ENCODE assay signal across 12 cellular contexts in the genomic region with DNA sequence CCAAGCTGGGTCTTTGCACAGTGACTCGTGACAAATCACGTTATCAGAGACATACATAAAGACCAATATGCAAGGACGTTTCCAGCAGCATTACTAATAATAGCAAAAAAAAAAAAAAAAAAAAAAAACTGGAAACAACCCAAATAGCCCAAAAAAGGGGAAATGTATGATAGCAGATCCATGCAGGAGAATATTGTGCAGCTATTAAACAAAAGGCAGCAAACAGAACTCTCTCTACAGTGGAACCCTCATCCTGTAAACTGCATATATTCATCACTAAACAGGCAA. TPM values are rescaled to one million over a fixed set of nuclear protein-coding genes. Genes with fewer than 3 reads are reported as not detected.
DNase-seq lines count a peak whose midpoint lies in the region; ATAC-seq, FAIRE-seq and TF ChIP-seq lines count a peak whose summit lies in the region.
"Had no signal": no experiment of that assay in that cellular context is flagged by ENCODE, and none has a peak within 500 bp of the region (broad histone marks: within the 10 kb centered on the region; RNA-seq: fewer than 3 reads in every experiment).

No MANE protein-coding gene starts in this region.

- TF ChIP-seq EP300 in K562 (IDR thresholded peaks at IDR 0.05; ENCODE audit: low read length) = no peak

- no peaks in the 10 kb centered on the region for H4K20me1 ChIP-seq in K562 (replicated peaks; ENCODE audit: control insufficient read depth, insufficient read depth, low read length)

- no peak for FAIRE-seq in K562 (lab: Jason Lieb, UNC)

- no peak overlapping the region for H3K4ac ChIP-seq in mesendoderm (ENCODE audit: low read depth, low read length)

- no peaks in the 10 kb centered on the region for H3K9me3 Mint-ChIP-seq in activated T-cell treated with anti-CD3 and anti-CD28 coated beads, Interleukin-2, amount 50 U/mL, for 4 hours
- no peaks in the 10 kb centered on the region for H3K9me3 Mint-ChIP-seq in T-cell
- peaks cover 0 to 1% of the 10 kb centered on the region in 2 donors for H3K9me3 Mint-ChIP-seq in stimulated activated naive CD8-positive, alpha-beta T cell treated with anti-CD3 and anti-CD28 coated beads, Interleukin-15, amount 100 ng/mL, for 72 hours

- H4K5ac ChIP-seq in mesendoderm (ENCODE audit: low read length) = no peak overlapping the region

- no peak for TF ChIP-seq CTCF in K562 (IDR thresholded peaks at IDR 0.05 in 2 of 3, conservative IDR thresholded peaks at IDR 0.05 in 1 of 3; ENCODE audit: insufficient read depth in 2 of 3, low read depth in 1 of 3, low read length in 3 of 3)
- TF ChIP-seq CTCF in lower leg skin (IDR thresholded peaks at IDR 0.05) = no peak

- H2BK15ac ChIP-seq in mesendoderm (replicated peaks; ENCODE audit: low read depth) = no peak overlapping the region

- in situ Hi-C loops in K562 (cut with MboI) = no loop called here

- POLR2A ChIA-PET in T-cell (lab: Charles Lee) (interaction anchor here in 1 of 2 donors (0.6 kb wide), 2 partner anchors 39 to 1001 kb away, joined by 3 read pairs; no protein-coding TSS in a partner anchor), K562 (lab: Yijun Ruan, JAX) (interaction anchor here (0.6 to 1.3 kb wide), 6 partner anchors 9 to 76 kb away, joined by 3 to 6 read pairs (median 3); no protein-coding TSS in a partner anchor)

- no peaks in the 10 kb centered on the region for H3K79me1 ChIP-seq in mesendoderm (ENCODE audit: low read length)

- H3K9me3 ChIP-seq in K562 (replicated peaks; ENCODE audit: control insufficient read depth, insufficient read depth, low read depth, low read length) = no peaks in the 10 kb centered on the region
- H3K9me3 ChIP-seq: left lung had no signal

- H3K9ac ChIP-seq in K562 (ENCODE audit: insufficient read depth in 1 of 2, low read depth in 2 of 2, low read length in 2 of 2) = peak overlapping the region; percentile 61 to 66; a peak in 3 of 4 replicates
- H3K9ac ChIP-seq in mesendoderm (ENCODE audit: low read length) = no peak overlapping the region

- WGBS in K562 (ENCODE audit: insufficient coverage, low coverage, missing lambda C conversion rate) = 2% methylated on average over 3 of the region's 3 CpGs
- WGBS in mesendoderm (ENCODE audit: extremely low coverage, insufficient coverage, low lambda C conversion rate) = no CpG with 5 or more reads among the region's 3 CpGs
- WGBS in lower leg skin, 2 donors = 50 to 51% methylated on average over 3 of the region's 3 CpGs

- H3K79me2 ChIP-seq in K562 (ENCODE audit: control insufficient read depth, insufficient read depth, low read length) = no peaks in the 10 kb centered on the region
- no peaks in the 10 kb centered on the region for H3K79me2 ChIP-seq in mesendoderm (ENCODE audit: control insufficient read depth, insufficient read depth, low read length)

- H3K4me3 ChIP-seq in K562 (no peak overlapping the region), mesendoderm (ENCODE audit: low read length) (no peak overlapping the region), lower leg skin (ENCODE audit: low read depth, poor library complexity, severe bottlenecking) (no peak overlapping the region)
- H3K4me3 ChIP-seq: left lung had no signal

- H2AK5ac ChIP-seq in mesendoderm (ENCODE audit: low read length) = no peak overlapping the region

- H2BK120ac ChIP-seq in mesendoderm (ENCODE audit: low read depth, low read length) = no peak overlapping the region

- H3K56ac ChIP-seq in mesendoderm (ENCODE audit: low read length) = no peak overlapping the region

- H3K18ac ChIP-seq in mesendoderm (ENCODE audit: low read length) = no peak overlapping the region

- peaks cover 46% of the 10 kb centered on the region for H3K4me1 Mint-ChIP-seq in activated T-cell treated with anti-CD3 and anti-CD28 coated beads, Interleukin-2, amount 50 U/mL, for 4 hours (ENCODE audit: low read depth)
- H3K4me1 Mint-ChIP-seq in T-cell = peaks cover 12 to 37% (median 23%) of the 10 kb centered on the region in 3 donors
- peaks cover 88% of the 10 kb centered on the region for H3K4me1 Mint-ChIP-seq in stimulated activated naive CD8-positive, alpha-beta T cell treated with anti-CD3 and anti-CD28 coated beads, Interleukin-15, amount 100 ng/mL, for 72 hours

- no peak overlapping the region for H3K23ac ChIP-seq in mesendoderm (ENCODE audit: low read length)

- H3K36me3 ChIP-seq in K562 (ENCODE audit: control insufficient read depth, insufficient read depth, low read length) = no peaks in the 10 kb centered on the region
- no peaks in the 10 kb centered on the region for H3K36me3 ChIP-seq in mesendoderm (ENCODE audit: control insufficient read depth, insufficient read depth, low read length)
- H3K36me3 ChIP-seq: left lung had no signal

- H3K27ac Mint-ChIP-seq in T-cell = peak overlapping the region; percentile 95 to 97
- H3K27ac Mint-ChIP-seq in stimulated activated naive CD8-positive, alpha-beta T cell treated with anti-CD3 and anti-CD28 coated beads, Interleukin-15, amount 100 ng/mL, for 72 hours = peak overlapping the region; percentile 98 to 99

- TF ChIP-seq POLR2A in K562 (conservative IDR thresholded peaks at IDR 0.05) (no peak), lower leg skin (IDR thresholded peaks at IDR 0.05) (no peak)

- no peaks in the 10 kb centered on the region for H3K27me3 Mint-ChIP-seq in activated T-cell treated with anti-CD3 and anti-CD28 coated beads, Interleukin-2, amount 50 U/mL, for 4 hours (ENCODE audit: low read depth)
- no peaks in the 10 kb centered on the region for H3K27me3 Mint-ChIP-seq in T-cell
- no peaks in the 10 kb centered on the region for H3K27me3 Mint-ChIP-seq in stimulated activated naive CD8-positive, alpha-beta T cell treated with anti-CD3 and anti-CD28 coated beads, Interleukin-15, amount 100 ng/mL, for 72 hours

- CTCF ChIA-PET in T-cell (lab: Charles Lee) (interaction anchor here in 1 of 2 donors (0.7 kb wide), 1 partner anchor 289 kb away, joined by 4 read pairs; no protein-coding TSS in a partner anchor), K562 (lab: Yijun Ruan, JAX; ENCODE audit: low intra/inter-chr PET ratio) (interaction anchor here (0.7 kb wide), 1 partner anchor 109 kb away, joined by 3 read pairs; no protein-coding TSS in a partner anchor)

- H3K4me1 ChIP-seq in K562 (replicated peaks in 1 of 2; ENCODE audit: control insufficient read depth in 2 of 2, insufficient read depth in 2 of 2, low read length in 2 of 2) = peaks cover 57 to 58% of the 10 kb centered on the region in 2 experiments
- no peaks in the 10 kb centered on the region for H3K4me1 ChIP-seq in mesendoderm (ENCODE audit: control insufficient read depth, low read depth, low read length)
- H3K4me1 ChIP-seq: left lung had no signal

- H3K27ac ChIP-seq in K562 (ENCODE audit: extremely low read depth, low read depth, low read length) = peak overlapping the region; percentile 67
- H3K27ac ChIP-seq in mesendoderm (ENCODE audit: low read depth, low read length) = no peak overlapping the region
- H3K27ac ChIP-seq: left lung had no signal

- no TSS peak for BruUV-seq in K562 (replicated peaks; lab: Mats Ljungman, UMichigan)

- intact Hi-C loops in K562 (cut with micrococcal nuclease) = no loop called here
- intact Hi-C loops in lower leg skin (cut with DNase I; ENCODE audit: low total_unique reads) = no loop called here

- no peak for TF ChIP-seq RAD21 in K562 (CRISPR knock-in tag; conservative IDR thresholded peaks at IDR 0.05 in 1 of 2, IDR thresholded peaks at IDR 0.05 in 1 of 2)

- H3K9me1 ChIP-seq in K562 (ENCODE audit: control insufficient read depth, insufficient read depth, low read length) = peaks cover 6% of the 10 kb centered on the region

- H2AFZ ChIP-seq in K562 (ENCODE audit: low read depth, low read length) = peak overlapping the region; percentile 99

- peak overlapping the region; percentile 73 for H3K4me3 Mint-ChIP-seq in activated T-cell treated with anti-CD3 and anti-CD28 coated beads, Interleukin-2, amount 50 U/mL, for 4 hours
- peak overlapping the region; percentile 66 to 88 (median 80) for H3K4me3 Mint-ChIP-seq in T-cell
- peak overlapping the region; percentile 90 to 92 for H3K4me3 Mint-ChIP-seq in stimulated activated naive CD8-positive, alpha-beta T cell treated with anti-CD3 and anti-CD28 coated beads, Interleukin-15, amount 100 ng/mL, for 72 hours

- no peak overlapping the region for H2BK5ac ChIP-seq in mesendoderm (ENCODE audit: low read length)

- DNase-seq in activated T-cell treated with anti-CD3 and anti-CD28 coated beads, Interleukin-2, amount 50 U/mL, for 4 hours = no peak
- no peak for DNase-seq in activated T-cell treated with anti-CD3 and anti-CD28 coated beads, Interleukin-2, amount 50 U/mL, for 48 hours
- no peak for DNase-seq in T-cell
- peak in 1 of 4 experiments; percentile 48 for DNase-seq in K562 (ENCODE audit: extremely low read depth in 1 of 4, low spot score in 3 of 4)
- DNase-seq in stimulated activated naive CD8-positive, alpha-beta T cell treated with anti-CD3 and anti-CD28 coated beads, Interleukin-15, amount 100 ng/mL, for 72 hours = no peak
- DNase-seq in mesendoderm = no peak
- no peak for DNase-seq in lower leg skin (ENCODE audit: low spot score in 2 of 2)
- DNase-seq: DMS 273 treated with DMSO at 0.1 percent for 48 hours, NCI-H187 treated with DMSO at 0.1 percent for 48 hours, NCI-H524 treated with DMSO at 0.1 percent for 48 hours had no signal

- no peaks in the 10 kb centered on the region for H3K36me3 Mint-ChIP-seq in activated T-cell treated with anti-CD3 and anti-CD28 coated beads, Interleukin-2, amount 50 U/mL, for 4 hours (ENCODE audit: insufficient read depth)
- no peaks in the 10 kb centered on the region for H3K36me3 Mint-ChIP-seq in T-cell

- H3K27me3 ChIP-seq in K562 (ENCODE audit: control insufficient read depth in 2 of 2, insufficient read depth in 2 of 2, low read length in 2 of 2) (no peaks in the 10 kb centered on the region), mesendoderm (ENCODE audit: insufficient read depth, low read length, poor library complexity) (no peaks in the 10 kb centered on the region)

- ATAC-seq in activated T-cell treated with anti-CD3 and anti-CD28 coated beads, Interleukin-2, amount 50 U/mL, for 4 hours = no peak
- ATAC-seq in T-cell (replicated peaks in 1 of 4) = no peak
- no peak for ATAC-seq in K562
- ATAC-seq in stimulated activated naive CD8-positive, alpha-beta T cell treated with anti-CD3 and anti-CD28 coated beads, Interleukin-15, amount 100 ng/mL, for 72 hours = no peak
- no peak for ATAC-seq in GM21737 (IDR thresholded peaks at IDR 0.05; ENCODE audit: unreplicated experiment)

- H3K4me2 ChIP-seq in K562 (ENCODE audit: insufficient read depth, low read length) = peak overlapping the region; percentile 78
- no peak overlapping the region for H3K4me2 ChIP-seq in mesendoderm (ENCODE audit: low read length)

- no peak overlapping the region for H4K8ac ChIP-seq in mesendoderm (ENCODE audit: low read depth, low read length)

RNA-seq across cellular contexts. Expression of gene C5orf15, which starts 37.7 kb away (rescaled TPM):
- 10 to 100 TPM; 26.0 to 31.2 (median 28.6) TPM for total RNA-seq in activated T-cell treated with anti-CD3 and anti-CD28 coated beads, Interleukin-2, amount 50 U/mL, for 4 hours
- total RNA-seq in T-cell (10 to 100 TPM; 12.6 to 14.7 (median 14.5) TPM), K562 (2014; rRNA removed) (23.3 and 28.2 TPM in 2 replicates), K562 (2014; rRNA removed; fragmentation: Illumina TruSeq; extraction: Trizol) (44.0 and 45.6 TPM in 2 replicates), K562 (2015; rRNA removed; fragmentation: Illumina TruSeq; extraction: Trizol) (35.5 and 36.3 TPM in 2 replicates), K562 (2021) (22.7 and 24.0 TPM in 2 replicates), lower leg skin (10 to 100 TPM; 26.0 to 64.8 (median 35.4) TPM)
- total RNA-seq in K562 (2011; cell fraction: chromatin; rRNA removed; ENCODE audit: low replicate concordance) = 43.2 and 55.8 TPM in 2 replicates
- total RNA-seq in K562 (2011; cell fraction: nucleolus; rRNA removed) = 42.0 and 45.9 TPM in 2 replicates
- 49.2 and 65.0 TPM in 2 replicates for total RNA-seq in K562 (2011; cell fraction: nucleoplasm; rRNA removed)
- polyA plus RNA-seq in K562 (2011; rRNA removed) (50.7 and 52.0 TPM in 2 replicates), K562 (2014; fragmentation: Illumina TruSeq; extraction: Trizol) (46.4 and 49.8 TPM in 2 replicates), K562 (2014; fragmentation: Nextera tagmentation; extraction: Ambion mirVana) (10 to 100 TPM; 30.0 to 32.5 TPM), K562 (2014; rRNA removed) (35.7 and 40.2 TPM in 2 replicates)
- polyA plus RNA-seq in K562 (2011; cell fraction: cytosol; rRNA removed) = 25.2 and 36.2 TPM in 2 replicates
- polyA plus RNA-seq in K562 (2011; cell fraction: nucleus; rRNA removed) = 20.3 and 25.9 TPM in 2 replicates
- polyA plus RNA-seq in K562 (2012) = 23.1 and 36.4 TPM in 2 replicates
- polyA minus RNA-seq in K562 (2011; rRNA and poly(A)+ RNA removed) = 44.5 and 49.8 TPM in 2 replicates
- 23.3 and 43.8 TPM in 2 replicates for polyA minus RNA-seq in K562 (2011; cell fraction: cytosol; rRNA and poly(A)+ RNA removed)
- 9.3 and 15.6 TPM in 2 replicates for polyA minus RNA-seq in K562 (2011; cell fraction: nucleus; rRNA and poly(A)+ RNA removed)
- polyA plus RNA-seq in mesendoderm (2013, experiment 1 of 2) = 49.6 TPM
- polyA plus RNA-seq in mesendoderm (2013, experiment 2 of 2) = 50.1 TPM
